1 cellular context compared by ENCODE assay signal in genomic region chr17:3639981-3640596, GRCh38.
TF ChIP-seq lines count a peak whose summit lies in the region.

No MANE protein-coding gene starts in this region.

TF ChIP-seq in endothelial cell of umbilical vein, 7 proteins besides CTCF, POLR2A, EP300 and RAD21:
- TF ChIP-seq MAX (IDR thresholded peaks at IDR 0.05; ENCODE audit: insufficient read depth, insufficient read length), result peak; percentile 7
- no peak for TF ChIP-seq JUN (IDR thresholded peaks at IDR 0.05; ENCODE audit: borderline replicate concordance, insufficient read depth, insufficient read length, low read depth)
- TF ChIP-seq MYC (IDR thresholded peaks at IDR 0.05; ENCODE audit: low read depth, low read length), result no peak
